9 cellular contexts compared by ENCODE assay signal in the genomic region with DNA sequence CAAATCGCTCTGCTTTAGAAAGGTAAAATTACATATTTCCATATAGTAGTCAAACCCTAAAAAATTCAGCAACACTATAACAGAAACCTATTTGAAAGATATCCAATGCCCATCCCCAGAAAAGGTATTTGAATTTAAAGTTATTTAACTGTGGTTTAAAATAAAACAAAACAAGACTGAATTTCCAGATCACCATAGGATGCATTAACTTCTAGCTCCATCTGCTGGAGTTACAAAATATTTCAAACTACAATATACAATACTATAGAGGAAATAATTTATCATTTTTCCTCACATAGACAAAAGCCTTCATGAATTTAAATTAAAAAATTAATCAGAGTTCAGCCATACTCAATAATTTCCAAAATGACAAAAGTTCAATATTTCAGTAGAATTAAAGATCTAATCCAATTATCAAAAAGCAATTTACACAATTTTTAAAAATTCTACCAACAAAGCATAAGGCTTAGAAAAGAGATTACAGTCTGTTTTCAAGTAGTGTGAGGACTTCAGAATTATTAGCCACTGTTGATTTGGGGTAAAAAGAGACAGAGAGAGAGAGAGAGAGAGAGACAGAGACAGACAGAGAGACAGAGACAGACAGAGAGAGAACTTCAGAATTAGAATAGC.
DNase-seq lines count a peak whose midpoint lies in the region; ATAC-seq and TF ChIP-seq lines count a peak whose summit lies in the region.
"Had no signal": no experiment of that assay in that cellular context is flagged by ENCODE, and none has a peak within 500 bp of the region (broad histone marks: within the 10 kb centered on the region; RNA-seq: fewer than 3 reads in every experiment).

No MANE protein-coding gene starts in this region.

- no peaks in the 10 kb centered on the region for H3K4me1 Mint-ChIP-seq in CD4-positive, alpha-beta T cell (ENCODE audit: low read depth)
- H3K4me1 Mint-ChIP-seq in activated T-helper 17 cell treated with anti-CD3 and anti-CD28 coated beads, Interleukin-2, amount 50 U/mL, for 72 hours = peaks cover under 1% of the 10 kb centered on the region
- H3K4me1 Mint-ChIP-seq: WTC11 had no signal

- peaks cover 40% of the 10 kb centered on the region for H3K36me3 Mint-ChIP-seq in CD4-positive, alpha-beta T cell (ENCODE audit: low read depth)
- H3K36me3 Mint-ChIP-seq in activated T-helper 17 cell treated with anti-CD3 and anti-CD28 coated beads, Interleukin-2, amount 50 U/mL, for 72 hours (ENCODE audit: low read depth) = peaks cover 23% of the 10 kb centered on the region

- no peak for TF ChIP-seq POLR2A in gastroesophageal sphincter (IDR thresholded peaks at IDR 0.05)

- POLR2A ChIA-PET in CD4-positive, alpha-beta T cell (lab: Charles Lee) = interaction anchor here (0.7 kb wide), 1 partner anchor 69 kb away, joined by 3 read pairs; no protein-coding TSS in a partner anchor

- peak; percentile 56 for TF ChIP-seq CTCF in CD4-positive, alpha-beta T cell (IDR thresholded peaks at IDR 0.05)
- TF ChIP-seq CTCF in HL-60 (IDR thresholded peaks at IDR 0.05; ENCODE audit: insufficient read depth, low read length) (peak; percentile 16), gastroesophageal sphincter (IDR thresholded peaks at IDR 0.05) (no peak)

- H3K4me3 Mint-ChIP-seq in CD4-positive, alpha-beta T cell = no peak overlapping the region
- no peak overlapping the region for H3K4me3 Mint-ChIP-seq in activated T-helper 17 cell treated with anti-CD3 and anti-CD28 coated beads, Interleukin-2, amount 50 U/mL, for 72 hours
- H3K4me3 Mint-ChIP-seq: WTC11 had no signal

- no peak for DNase-seq in CD4-positive, alpha-beta T cell
- no peak for DNase-seq in HL-60 (ENCODE audit: low read depth in 1 of 2, low spot score in 1 of 2)
- peak; percentile 15 for DNase-seq in kidney tubule cell (ENCODE audit: low spot score)
- DNase-seq in activated T-cell treated with anti-CD3 and anti-CD28 coated beads, Interleukin-2, amount 50 U/mL, for 48 hours = no peak

- H3K27ac Mint-ChIP-seq in CD4-positive, alpha-beta T cell = no peak overlapping the region
- H3K27ac Mint-ChIP-seq in activated T-helper 17 cell treated with anti-CD3 and anti-CD28 coated beads, Interleukin-2, amount 50 U/mL, for 72 hours = no peak overlapping the region
- H3K27ac Mint-ChIP-seq: WTC11 had no signal

- no peaks in the 10 kb centered on the region for H3K27me3 ChIP-seq in CD4-positive, alpha-beta T cell (ENCODE audit: control insufficient read depth, insufficient read depth, low read length)
- H3K27me3 ChIP-seq in HL-60 (ENCODE audit: insufficient read depth, poor library complexity, severe bottlenecking) (no peaks in the 10 kb centered on the region), gastroesophageal sphincter (no peaks in the 10 kb centered on the region)

- CTCF ChIA-PET in CD4-positive, alpha-beta T cell (lab: Charles Lee) = interaction anchor here (1.0 kb wide), 1 partner anchor 9 kb away, joined by 3 read pairs; no protein-coding TSS in a partner anchor

- TF ChIP-seq EP300 in gastroesophageal sphincter (IDR thresholded peaks at IDR 0.05) = no peak

- intact Hi-C loops in CD4-positive, alpha-beta T cell (cut with DNase I, micrococcal nuclease) = loop anchor here (5.0 kb wide), 2 partner anchors 1000 to 1020 kb away; no protein-coding TSS in a partner anchor

- H3K27ac ChIP-seq in CD4-positive, alpha-beta T cell (ENCODE audit: low read depth, low read length) = no peak overlapping the region
- H3K27ac ChIP-seq in HL-60 (replicated peaks) (no peak overlapping the region), gastroesophageal sphincter (no peak overlapping the region)

- no peaks in the 10 kb centered on the region for H3K4me1 ChIP-seq in gastroesophageal sphincter

- H3K9me3 Mint-ChIP-seq in CD4-positive, alpha-beta T cell = no peaks in the 10 kb centered on the region
- no peaks in the 10 kb centered on the region for H3K9me3 Mint-ChIP-seq in activated T-helper 17 cell treated with anti-CD3 and anti-CD28 coated beads, Interleukin-2, amount 50 U/mL, for 72 hours
- H3K9me3 Mint-ChIP-seq: WTC11 had no signal

- ATAC-seq in CD4-positive, alpha-beta T cell (ENCODE audit: poor library complexity) = no peak
- peak; percentile 31 for ATAC-seq in activated T-helper 17 cell treated with anti-CD3 and anti-CD28 coated beads, Interleukin-2, amount 50 U/mL, for 72 hours (replicated peaks)
- no peak for ATAC-seq in gastroesophageal sphincter
- ATAC-seq in HG02642 (IDR thresholded peaks at IDR 0.05; ENCODE audit: poor library complexity, unreplicated experiment) = no peak
- no peak for ATAC-seq in HG03097 (IDR thresholded peaks at IDR 0.05; ENCODE audit: low FRiP score, unreplicated experiment)
- ATAC-seq: WTC11 had no signal

- no peaks in the 10 kb centered on the region for H3K9me3 ChIP-seq in CD4-positive, alpha-beta T cell (ENCODE audit: control insufficient read depth, low read length)
- H3K9me3 ChIP-seq in gastroesophageal sphincter = no peaks in the 10 kb centered on the region

- H3K4me3 ChIP-seq in HL-60 (replicated peaks; ENCODE audit: insufficient read depth, low read length) = no peak overlapping the region
- no peak overlapping the region for H3K4me3 ChIP-seq in gastroesophageal sphincter

- no peaks in the 10 kb centered on the region for H3K27me3 Mint-ChIP-seq in CD4-positive, alpha-beta T cell
- H3K27me3 Mint-ChIP-seq in activated T-helper 17 cell treated with anti-CD3 and anti-CD28 coated beads, Interleukin-2, amount 50 U/mL, for 72 hours = no peaks in the 10 kb centered on the region

- 85 to 100% methylated on average over 1 of the region's 1 CpG for WGBS in gastroesophageal sphincter (ENCODE audit: low coverage in 1 of 2), 2 donors

- peaks cover 0 to 22% of the 10 kb centered on the region in 2 donors for H3K36me3 ChIP-seq in gastroesophageal sphincter

Comparison
In these comparisons a context has a peak if more than half of its experiments do, and no peak if none do; other contexts are left out.
1. CTCF ChIP-seq: peak in CD4-positive, alpha-beta T cell (single experiment) and HL-60 (single experiment); none in gastroesophageal sphincter (0 of 4).